Comparison of ENCODE assay signal across 14 cellular contexts in genomic region chr6:36857325-36857724, GRCh38. TPM values are rescaled to one million over a fixed set of nuclear protein-coding genes. Genes with fewer than 3 reads are reported as not detected.
DNase-seq lines count a peak whose midpoint lies in the region; ATAC-seq, FAIRE-seq and TF ChIP-seq lines count a peak whose summit lies in the region.
"Had no signal": no experiment of that assay in that cellular context is flagged by ENCODE, and none has a peak within 500 bp of the region (broad histone marks: within the 10 kb centered on the region; RNA-seq: fewer than 3 reads in every experiment).

No MANE protein-coding gene starts in this region.

- no peak overlapping the region for H2BK120ac ChIP-seq in mesenchymal stem cell (ENCODE audit: low read depth, low read length)

- BruUV-seq in K562 (replicated peaks; lab: Mats Ljungman, UMichigan), result no TSS peak

- peaks cover 27% of the 10 kb centered on the region for H3K79me1 ChIP-seq in mesenchymal stem cell (replicated peaks; ENCODE audit: low read length, poor library complexity, severe bottlenecking)

- no peak overlapping the region for H2BK5ac ChIP-seq in mesenchymal stem cell (ENCODE audit: low read depth, low read length, poor library complexity, severe bottlenecking)

- DNase-seq in right cardiac atrium (no peak), Right ventricle myocardium inferior (ENCODE audit: missing footprints) (no peak), K562 (ENCODE audit: extremely low read depth in 1 of 4, low spot score in 3 of 4) (no peak), mesenchymal stem cell (no peak), testis (no peak), SIG-M5 treated with dmso at 0.1 percent for 504 hours (lab: John Stamatoyannopoulos, UW; ENCODE audit: unreplicated experiment) (no peak)
- DNase-seq: ACHN; CD4-positive, CD25-positive, alpha-beta regulatory T cell; DMS 273 treated with DMSO at 0.1 percent for 48 hours; HCEC 1CT had no signal

- POLR2A ChIA-PET in K562 (lab: Yijun Ruan, JAX), result interaction anchor here (0.7 to 1.2 kb wide), 3 partner anchors 9 to 17 kb away, joined by 3 to 4 read pairs (median 3); partner anchors contain the start of gene PPIL1

- in situ Hi-C loops in K562 (cut with MboI), result no loop called here

- H3K27ac ChIP-seq in right cardiac atrium (ENCODE audit: low read length) (peak overlapping the region; percentile 19), K562 (ENCODE audit: extremely low read depth, low read depth, low read length) (no peak overlapping the region), mesenchymal stem cell (ENCODE audit: low read length, poor library complexity, severe bottlenecking) (no peak overlapping the region), testis (no peak overlapping the region)
- H3K27ac ChIP-seq: BLaER1 treated with 17β-estradiol and CSF1 and Interleukin-3, amounts not matched to agents 10 nM and 100 nM had no signal

- TF ChIP-seq CTCF in K562 (IDR thresholded peaks at IDR 0.05 in 2 of 3, conservative IDR thresholded peaks at IDR 0.05 in 1 of 3; ENCODE audit: insufficient read depth in 2 of 3, low read depth in 1 of 3, low read length in 3 of 3) (no peak), testis (IDR thresholded peaks at IDR 0.05) (no peak)

- CTCF ChIA-PET in K562 (lab: Yijun Ruan, JAX; ENCODE audit: low intra/inter-chr PET ratio), result no interaction called here

- no peak overlapping the region for H3K9ac ChIP-seq in K562 (ENCODE audit: insufficient read depth in 1 of 2, low read depth in 2 of 2, low read length in 2 of 2)
- no peak overlapping the region for H3K9ac ChIP-seq in mesenchymal stem cell (ENCODE audit: low read length)
- H3K9ac ChIP-seq: BLaER1 treated with 17β-estradiol and CSF1 and Interleukin-3, amounts not matched to agents 10 nM and 100 nM had no signal

- H3K79me2 ChIP-seq in K562 (ENCODE audit: control insufficient read depth, insufficient read depth, low read length), result peaks cover 53% of the 10 kb centered on the region

- H2BK12ac ChIP-seq in mesenchymal stem cell (ENCODE audit: low read length in 2 of 2), result no peak overlapping the region

- H3K23ac ChIP-seq in mesenchymal stem cell (ENCODE audit: low read length in 2 of 2), result no peak overlapping the region

- H3K9me1 ChIP-seq in K562 (ENCODE audit: control insufficient read depth, insufficient read depth, low read length), result no peaks in the 10 kb centered on the region

- H3K9me3 ChIP-seq in right cardiac atrium (ENCODE audit: control insufficient read depth, low read length) (no peaks in the 10 kb centered on the region), K562 (replicated peaks; ENCODE audit: control insufficient read depth, insufficient read depth, low read depth, low read length) (no peaks in the 10 kb centered on the region), mesenchymal stem cell (ENCODE audit: control insufficient read depth, low read length) (no peaks in the 10 kb centered on the region), testis (no peaks in the 10 kb centered on the region)

- TF ChIP-seq RAD21 in K562 (CRISPR knock-in tag; conservative IDR thresholded peaks at IDR 0.05 in 1 of 2, IDR thresholded peaks at IDR 0.05 in 1 of 2), result no peak

- H3K4me3 ChIP-seq in right cardiac atrium (ENCODE audit: low read length), result no peak overlapping the region
- no peak overlapping the region for H3K4me3 ChIP-seq in K562
- no peak overlapping the region for H3K4me3 ChIP-seq in mesenchymal stem cell (ENCODE audit: insufficient read depth in 1 of 2, low read depth in 1 of 2, low read length in 2 of 2)
- H3K4me3 ChIP-seq in testis, result no peak overlapping the region
- H3K4me3 ChIP-seq: BLaER1 treated with 17β-estradiol and CSF1 and Interleukin-3, amounts not matched to agents 10 nM and 100 nM had no signal

- intact Hi-C loops in right cardiac atrium (cut with DNase I) (no loop called here), Right ventricle myocardium inferior (cut with DNase I) (no loop called here), K562 (cut with micrococcal nuclease) (no loop called here), testis (cut with DNase I; ENCODE audit: low total_unique reads) (no loop called here)

- no peak overlapping the region for H3K4ac ChIP-seq in mesenchymal stem cell (ENCODE audit: low read depth in 1 of 2, low read length in 2 of 2)

- ATAC-seq in right cardiac atrium (no peak), Right ventricle myocardium inferior (no peak), K562 (no peak), HG03521 (IDR thresholded peaks at IDR 0.05; ENCODE audit: unreplicated experiment) (no peak)

- no peak overlapping the region for H4K91ac ChIP-seq in mesenchymal stem cell (ENCODE audit: low read length)

- H4K8ac ChIP-seq in mesenchymal stem cell (ENCODE audit: low read length), result peak overlapping the region; percentile 12

- no peak for FAIRE-seq in K562 (lab: Jason Lieb, UNC)

- TF ChIP-seq POLR2A in K562 (conservative IDR thresholded peaks at IDR 0.05) (no peak), testis (IDR thresholded peaks at IDR 0.05) (no peak)

- no peaks in the 10 kb centered on the region for H4K20me1 ChIP-seq in K562 (replicated peaks; ENCODE audit: control insufficient read depth, insufficient read depth, low read length)

- H2AFZ ChIP-seq in K562 (ENCODE audit: low read depth, low read length) (no peak overlapping the region), mesenchymal stem cell (ENCODE audit: low read depth, low read length) (no peak overlapping the region)

- TF ChIP-seq EP300 in K562 (IDR thresholded peaks at IDR 0.05; ENCODE audit: low read length), result no peak

- H3K14ac ChIP-seq in mesenchymal stem cell (ENCODE audit: low read length in 2 of 2), result no peak overlapping the region

- H3K36me3 ChIP-seq in K562 (ENCODE audit: control insufficient read depth, insufficient read depth, low read length) (peaks cover 88% of the 10 kb centered on the region), mesenchymal stem cell (ENCODE audit: control insufficient read depth in 1 of 2, insufficient read depth in 2 of 2, low read depth in 1 of 2, low read length in 2 of 2) (peaks cover 17 to 19% of the 10 kb centered on the region in 2 experiments), testis (ENCODE audit: low read depth, missing control alignments) (no peaks in the 10 kb centered on the region)

- H3K18ac ChIP-seq in mesenchymal stem cell (ENCODE audit: low read depth in 1 of 2, low read length in 2 of 2), result no peak overlapping the region

- H3K4me1 ChIP-seq in right cardiac atrium (ENCODE audit: control insufficient read depth, insufficient read depth, low read length), result peaks cover 8% of the 10 kb centered on the region
- H3K4me1 ChIP-seq in K562 (replicated peaks in 1 of 2; ENCODE audit: control insufficient read depth in 2 of 2, insufficient read depth in 2 of 2, low read length in 2 of 2), result peaks cover 8 to 17% of the 10 kb centered on the region in 2 experiments; a peak in 3 of 5 replicates
- peaks cover 8% of the 10 kb centered on the region for H3K4me1 ChIP-seq in mesenchymal stem cell (ENCODE audit: control insufficient read depth, insufficient read depth, low read depth, low read length)
- H3K4me1 ChIP-seq in testis, result peaks cover 12% of the 10 kb centered on the region

- no peak overlapping the region for H3K4me2 ChIP-seq in K562 (ENCODE audit: insufficient read depth, low read length)
- H3K4me2 ChIP-seq in mesenchymal stem cell (ENCODE audit: low read length, poor library complexity, severe bottlenecking), result no peak overlapping the region
- H3K4me2 ChIP-seq: BLaER1 treated with 17β-estradiol and CSF1 and Interleukin-3, amounts not matched to agents 10 nM and 100 nM had no signal

- H2BK15ac ChIP-seq in mesenchymal stem cell (ENCODE audit: low read depth, poor library complexity, severe bottlenecking), result no peak overlapping the region

- WGBS in right cardiac atrium, result 99% methylated on average over 4 of the region's 4 CpGs
- WGBS in K562 (ENCODE audit: insufficient coverage, low coverage, missing lambda C conversion rate), result 96% methylated on average over 4 of the region's 4 CpGs
- WGBS in mesenchymal stem cell, result 100% methylated on average over 4 of the region's 4 CpGs
- 92 to 97% methylated on average over 4 of the region's 4 CpGs for WGBS in testis, 2 donors

- H3K27me3 ChIP-seq in right cardiac atrium (ENCODE audit: control insufficient read depth, insufficient read depth) (no peaks in the 10 kb centered on the region), K562 (ENCODE audit: control insufficient read depth in 2 of 2, insufficient read depth in 2 of 2, low read length in 2 of 2) (no peaks in the 10 kb centered on the region), mesenchymal stem cell (ENCODE audit: control insufficient read depth in 1 of 2, insufficient read depth in 1 of 2, low read length in 2 of 2) (no peaks in the 10 kb centered on the region), testis (no peaks in the 10 kb centered on the region)
- H3K27me3 ChIP-seq: BLaER1 treated with 17β-estradiol and CSF1 and Interleukin-3, amounts not matched to agents 10 nM and 100 nM had no signal

- H2AK5ac ChIP-seq in mesenchymal stem cell (ENCODE audit: low read length, severe bottlenecking), result no peak overlapping the region

RNA-seq across cellular contexts. Expression of gene PPIL1, which starts 17.3 kb away (rescaled TPM):
- total RNA-seq in right cardiac atrium, result 10 to 100 TPM; 49.4 to 72.4 (median 63.7) TPM
- 75.6 TPM for polyA plus RNA-seq in right cardiac atrium
- 70.1 TPM for total RNA-seq in Right ventricle myocardium inferior
- 16.9 and 22.0 TPM in 2 replicates for total RNA-seq in K562 (2011; cell fraction: chromatin; rRNA removed; ENCODE audit: low replicate concordance)
- 16.6 and 19.2 TPM in 2 replicates for total RNA-seq in K562 (2011; cell fraction: nucleolus; rRNA removed)
- 25.1 and 30.4 TPM in 2 replicates for total RNA-seq in K562 (2011; cell fraction: nucleoplasm; rRNA removed)
- 65.8 and 86.0 TPM in 2 replicates for total RNA-seq in K562 (2014; rRNA removed)
- 130 and 132 TPM in 2 replicates for total RNA-seq in K562 (2014; rRNA removed; fragmentation: Illumina TruSeq; extraction: Trizol)
- 107 and 119 TPM in 2 replicates for total RNA-seq in K562 (2015; rRNA removed; fragmentation: Illumina TruSeq; extraction: Trizol)
- total RNA-seq in K562 (2021), result 86.9 and 90.1 TPM in 2 replicates
- 113 and 137 TPM in 2 replicates for polyA plus RNA-seq in K562 (2011; rRNA removed)
- 95.1 and 112 TPM in 2 replicates for polyA plus RNA-seq in K562 (2011; cell fraction: cytosol; rRNA removed)
- 24.2 and 38.0 TPM in 2 replicates for polyA plus RNA-seq in K562 (2011; cell fraction: nucleus; rRNA removed)
- polyA plus RNA-seq in K562 (2012), result 81.7 and 93.9 TPM in 2 replicates
- 116 and 156 TPM in 2 replicates for polyA plus RNA-seq in K562 (2014; fragmentation: Illumina TruSeq; extraction: Trizol)
- 100 to 1,000 TPM; 195 to 205 TPM for polyA plus RNA-seq in K562 (2014; fragmentation: Nextera tagmentation; extraction: Ambion mirVana)
- 87.9 and 108 TPM in 2 replicates for polyA plus RNA-seq in K562 (2014; rRNA removed)
- 105 and 126 TPM in 2 replicates for polyA minus RNA-seq in K562 (2011; rRNA and poly(A)+ RNA removed)
- polyA minus RNA-seq in K562 (2011; cell fraction: cytosol; rRNA and poly(A)+ RNA removed), result 34.9 and 49.9 TPM in 2 replicates
- polyA minus RNA-seq in K562 (2011; cell fraction: nucleus; rRNA and poly(A)+ RNA removed), result 11.2 and 16.2 TPM in 2 replicates
- polyA plus RNA-seq in mesenchymal stem cell (2013, experiment 1 of 2), result 33.0 TPM
- polyA plus RNA-seq in mesenchymal stem cell (2013, experiment 2 of 2), result 34.8 TPM
- total RNA-seq in testis, result 10 to 100 TPM; 35.0 to 39.4 TPM
- 41.2 TPM for polyA plus RNA-seq in testis (ENCODE audit: insufficient read depth, low read depth, low replicate concordance)

RNA-seq across cellular contexts. Expression of gene CPNE5, which starts 18.1 kb away (rescaled TPM):
- 10 to 100 TPM; 31.7 to 80.9 (median 70.3) TPM for total RNA-seq in right cardiac atrium
- 27.5 TPM for polyA plus RNA-seq in right cardiac atrium
- 10.9 TPM for total RNA-seq in Right ventricle myocardium inferior
- 1.5 and 2.5 TPM in 2 replicates for total RNA-seq in K562 (2011; cell fraction: chromatin; rRNA removed; ENCODE audit: low replicate concordance)
- 0.66 and 1.5 TPM in 2 replicates for total RNA-seq in K562 (2011; cell fraction: nucleolus; rRNA removed)
- 1.2 and 1.6 TPM in 2 replicates for total RNA-seq in K562 (2011; cell fraction: nucleoplasm; rRNA removed)
- total RNA-seq in K562 (2014; rRNA removed), result 0.18 TPM in 1 of 2 replicates, not detected in the other
- total RNA-seq in K562 (2014; rRNA removed; fragmentation: Illumina TruSeq; extraction: Trizol), result not detected in 2 replicates
- total RNA-seq in K562 (2015; rRNA removed; fragmentation: Illumina TruSeq; extraction: Trizol), result 0.14 TPM in 1 of 2 replicates, not detected in the other
- total RNA-seq in K562 (2021), result 0.47 and 0.49 TPM in 2 replicates
- 0.46 and 0.61 TPM in 2 replicates for polyA plus RNA-seq in K562 (2011; rRNA removed)
- polyA plus RNA-seq in K562 (2011; cell fraction: cytosol; rRNA removed), result 0.19 and 0.31 TPM in 2 replicates
- 1.2 and 1.9 TPM in 2 replicates for polyA plus RNA-seq in K562 (2011; cell fraction: nucleus; rRNA removed)
- 0.33 and 1.8 TPM in 2 replicates for polyA plus RNA-seq in K562 (2012)
- polyA plus RNA-seq in K562 (2014; fragmentation: Illumina TruSeq; extraction: Trizol), result 0.43 TPM in 1 of 2 replicates, not detected in the other
- polyA plus RNA-seq in K562 (2014; fragmentation: Nextera tagmentation; extraction: Ambion mirVana), result 1 to 10 TPM in 1 of 2 experiments, under 1 TPM in 1; 0.21 to 1.0 TPM
- 0.69 TPM in 1 of 2 replicates, not detected in the other for polyA plus RNA-seq in K562 (2014; rRNA removed)
- polyA minus RNA-seq in K562 (2011; rRNA and poly(A)+ RNA removed), result 0.67 TPM in 1 of 2 replicates, not detected in the other
- not detected in 2 replicates for polyA minus RNA-seq in K562 (2011; cell fraction: cytosol; rRNA and poly(A)+ RNA removed)
- polyA minus RNA-seq in K562 (2011; cell fraction: nucleus; rRNA and poly(A)+ RNA removed), result 0.78 and 0.81 TPM in 2 replicates
- polyA plus RNA-seq in mesenchymal stem cell (2013, experiment 1 of 2), result 0.12 TPM
- 0.14 TPM for polyA plus RNA-seq in mesenchymal stem cell (2013, experiment 2 of 2)
- total RNA-seq in testis, result 100 to 1,000 TPM in 1 of 2 donors, 10 to 100 TPM in 1; 97.8 to 137 TPM
- 44.2 TPM for polyA plus RNA-seq in testis (ENCODE audit: insufficient read depth, low read depth, low replicate concordance)
- total RNA-seq: A172, H4 had no signal

RNA-seq across cellular contexts. Expression of gene C6orf89, which starts 28.4 kb away (rescaled TPM):
- total RNA-seq in right cardiac atrium, result 10 to 100 TPM; 69.4 to 83.9 (median 79.1) TPM
- polyA plus RNA-seq in right cardiac atrium, result 53.2 TPM
- total RNA-seq in Right ventricle myocardium inferior, result 79.4 TPM
- 94.9 and 122 TPM in 2 replicates for total RNA-seq in K562 (2011; cell fraction: chromatin; rRNA removed; ENCODE audit: low replicate concordance)
- 56.4 and 60.3 TPM in 2 replicates for total RNA-seq in K562 (2011; cell fraction: nucleolus; rRNA removed)
- 122 and 177 TPM in 2 replicates for total RNA-seq in K562 (2011; cell fraction: nucleoplasm; rRNA removed)
- 47.2 and 63.5 TPM in 2 replicates for total RNA-seq in K562 (2014; rRNA removed)
- 81.6 and 89.0 TPM in 2 replicates for total RNA-seq in K562 (2014; rRNA removed; fragmentation: Illumina TruSeq; extraction: Trizol)
- total RNA-seq in K562 (2015; rRNA removed; fragmentation: Illumina TruSeq; extraction: Trizol), result 56.9 and 58.5 TPM in 2 replicates
- 74.8 and 80.1 TPM in 2 replicates for total RNA-seq in K562 (2021)
- polyA plus RNA-seq in K562 (2011; rRNA removed), result 92.9 and 95.9 TPM in 2 replicates
- polyA plus RNA-seq in K562 (2011; cell fraction: cytosol; rRNA removed), result 47.9 and 60.0 TPM in 2 replicates
- 59.9 and 67.0 TPM in 2 replicates for polyA plus RNA-seq in K562 (2011; cell fraction: nucleus; rRNA removed)
- polyA plus RNA-seq in K562 (2012), result 71.0 and 74.5 TPM in 2 replicates
- polyA plus RNA-seq in K562 (2014; fragmentation: Illumina TruSeq; extraction: Trizol), result 96.1 and 111 TPM in 2 replicates
- polyA plus RNA-seq in K562 (2014; fragmentation: Nextera tagmentation; extraction: Ambion mirVana), result 10 to 100 TPM; 35.2 to 41.9 TPM
- 46.7 and 67.6 TPM in 2 replicates for polyA plus RNA-seq in K562 (2014; rRNA removed)
- 51.7 and 54.4 TPM in 2 replicates for polyA minus RNA-seq in K562 (2011; rRNA and poly(A)+ RNA removed)
- 23.9 and 29.3 TPM in 2 replicates for polyA minus RNA-seq in K562 (2011; cell fraction: cytosol; rRNA and poly(A)+ RNA removed)
- 9.6 and 22.3 TPM in 2 replicates for polyA minus RNA-seq in K562 (2011; cell fraction: nucleus; rRNA and poly(A)+ RNA removed)
- 42.2 TPM for polyA plus RNA-seq in mesenchymal stem cell (2013, experiment 1 of 2)
- 44.0 TPM for polyA plus RNA-seq in mesenchymal stem cell (2013, experiment 2 of 2)
- total RNA-seq in testis, result 10 to 100 TPM; 78.9 to 80.3 TPM
- 93.6 TPM for polyA plus RNA-seq in testis (ENCODE audit: insufficient read depth, low read depth, low replicate concordance)
